ENCODE assay signal across 8 cellular contexts in the genomic region with DNA sequence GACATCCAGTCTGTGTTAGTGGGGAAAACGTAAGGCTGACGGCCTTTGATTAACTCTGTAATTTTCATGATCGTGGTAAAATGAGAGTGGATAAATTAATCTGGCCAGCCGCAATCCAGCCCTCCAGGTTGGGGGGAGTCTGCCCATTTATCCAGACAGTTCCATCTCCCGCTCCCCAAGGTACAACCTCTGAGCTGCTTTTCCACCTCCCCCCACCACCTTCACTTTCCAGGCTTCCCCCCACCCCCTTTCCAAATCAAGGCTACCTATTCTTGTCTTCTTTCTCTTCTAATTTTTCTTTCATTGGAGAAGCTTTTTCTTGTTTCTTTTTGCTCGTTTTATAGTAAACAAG. TPM values are rescaled to one million over a fixed set of nuclear protein-coding genes. Genes with fewer than 3 reads are reported as not detected.
A peak's percentile ranks its signal among the peaks of the same experiment; 100 is the strongest.
DNase-seq lines count a peak whose midpoint lies in the region; ATAC-seq and TF ChIP-seq lines count a peak whose summit lies in the region.

No MANE protein-coding gene starts in this region.

- ATAC-seq in upper lobe of right lung (no peak), HG03175 (IDR thresholded peaks at IDR 0.05; ENCODE audit: unreplicated experiment) (no peak), HG02981 (IDR thresholded peaks at IDR 0.05; ENCODE audit: unreplicated experiment) (no peak)

- H3K36me3 ChIP-seq in cardiac muscle cell, result no peaks in the 10 kb centered on the region
- no peaks in the 10 kb centered on the region for H3K36me3 ChIP-seq in ascending aorta
- H3K36me3 ChIP-seq in upper lobe of right lung, result no peaks in the 10 kb centered on the region

- intact Hi-C loops in cardiac septum (cut with DNase I), result no loop called here
- intact Hi-C loops in ascending aorta (cut with DNase I), result loop anchor here (5.0 kb wide), 1 partner anchor 122 kb away; a partner anchor contains a TSS
- intact Hi-C loops in lower leg skin (cut with DNase I; ENCODE audit: low total_unique reads), result no loop called here
- intact Hi-C loops in upper lobe of right lung (cut with DNase I), result no loop called here

- no peak for TF ChIP-seq CTCF in cardiac muscle cell (IDR thresholded peaks at IDR 0.05; ENCODE audit: low read depth, low read length)
- no peak for TF ChIP-seq CTCF in ascending aorta (IDR thresholded peaks at IDR 0.05)
- TF ChIP-seq CTCF in lower leg skin (IDR thresholded peaks at IDR 0.05), result no peak
- no peak for TF ChIP-seq CTCF in upper lobe of right lung (IDR thresholded peaks at IDR 0.05)

- H3K4me1 ChIP-seq in cardiac muscle cell (ENCODE audit: low read depth), result peaks cover 26% of the 10 kb centered on the region
- peaks cover 0 to 42% of the 10 kb centered on the region in 2 donors for H3K4me1 ChIP-seq in ascending aorta
- peaks cover 44% of the 10 kb centered on the region for H3K4me1 ChIP-seq in upper lobe of right lung

- H3K4me3 ChIP-seq in cardiac muscle cell (peak overlapping the region; percentile 58), ascending aorta (peak overlapping the region; percentile 74 to 97), lower leg skin (ENCODE audit: low read depth, poor library complexity, severe bottlenecking) (peak overlapping the region; percentile 91), upper lobe of right lung (peak overlapping the region; percentile 72)

- DNase-seq in cardiac muscle cell (ENCODE audit: low read depth in 1 of 2, low spot score in 1 of 2), result no peak
- DNase-seq in cardiac septum (ENCODE audit: low spot score), result no peak
- no peak for DNase-seq in ascending aorta (ENCODE audit: low spot score in 2 of 2)
- DNase-seq in lower leg skin (ENCODE audit: low spot score in 2 of 2), result no peak
- no peak for DNase-seq in upper lobe of right lung
- DNase-seq in DMS153 treated with DMSO at 0.1 percent for 48 hours (lab: John Stamatoyannopoulos, UW; ENCODE audit: unreplicated experiment), result no peak

- H3K27ac ChIP-seq in cardiac muscle cell (peak overlapping the region; percentile 80), ascending aorta (peak overlapping the region; percentile 95 to 100), upper lobe of right lung (peak overlapping the region; percentile 96)

- H3K27me3 ChIP-seq in cardiac muscle cell, result no peaks in the 10 kb centered on the region
- no peaks in the 10 kb centered on the region for H3K27me3 ChIP-seq in ascending aorta
- H3K27me3 ChIP-seq in upper lobe of right lung, result no peaks in the 10 kb centered on the region

- H3K9me3 ChIP-seq in cardiac muscle cell (ENCODE audit: low read depth) (no peaks in the 10 kb centered on the region), ascending aorta (no peaks in the 10 kb centered on the region), upper lobe of right lung (no peaks in the 10 kb centered on the region)

- TF ChIP-seq POLR2A in lower leg skin (IDR thresholded peaks at IDR 0.05), result no peak

- WGBS in lower leg skin, 2 donors, result 0 to 1% methylated on average over 6 of the region's 6 CpGs

RNA-seq across cellular contexts. Expression of a gene that starts 6.0 kb away (rescaled TPM):
- total RNA-seq in cardiac muscle cell, result 16.9 and 26.6 TPM in 2 replicates
- polyA plus RNA-seq in cardiac muscle cell, result 15.8 and 22.6 TPM in 2 replicates
- total RNA-seq in cardiac septum, result 27.8 TPM
- total RNA-seq in ascending aorta, result 18.4 TPM
- 10 to 100 TPM; 17.0 to 26.5 (median 21.0) TPM for total RNA-seq in lower leg skin
- 43.8 TPM for total RNA-seq in upper lobe of right lung

RNA-seq across cellular contexts. Expression of a gene that starts 6.1 kb away (rescaled TPM):
- total RNA-seq in cardiac muscle cell (5.1 and 6.6 TPM in 2 replicates), cardiac septum (10.9 TPM), ascending aorta (not detected), lower leg skin (1 to 10 TPM; 1.5 to 3.8 (median 2.5) TPM), upper lobe of right lung (10.2 TPM)
- polyA plus RNA-seq in cardiac muscle cell, result 13.8 and 14.2 TPM in 2 replicates
